Comparison of ENCODE assay signal across 2 cellular contexts in genomic region chr7:122886357-122887081, GRCh38.
TF ChIP-seq lines count a peak whose summit lies in the region.

Gene CADPS2 (minus strand): TSS chr7:122886460. CDS start chr7:122886337, 123 bp downstream.

TF ChIP-seq in SK-N-SH treated with all-trans-retinoic acid at 6 μM for 48 hours, 23 proteins besides CTCF, POLR2A, EP300 and RAD21:
- TF ChIP-seq ESRRG (CRISPR knock-in tag; IDR thresholded peaks at IDR 0.05), result no peak
- TF ChIP-seq ZNF8 (CRISPR knock-in tag; IDR thresholded peaks at IDR 0.05), result no peak
- no peak for TF ChIP-seq POU6F1 (CRISPR knock-in tag; IDR thresholded peaks at IDR 0.05; ENCODE audit: borderline replicate concordance, low read depth)
- TF ChIP-seq CSDC2 (CRISPR knock-in tag; IDR thresholded peaks at IDR 0.05), result no peak
- TF ChIP-seq ZNF70 (CRISPR knock-in tag; IDR thresholded peaks at IDR 0.05), result no peak
- no peak for TF ChIP-seq ZNF565 (CRISPR knock-in tag; conservative IDR thresholded peaks at IDR 0.05; ENCODE audit: low read depth)
- TF ChIP-seq RARB (CRISPR knock-in tag; IDR thresholded peaks at IDR 0.05), result no peak
- TF ChIP-seq CSRNP3 (CRISPR knock-in tag; IDR thresholded peaks at IDR 0.05), result no peak
- no peak for TF ChIP-seq PPARA (CRISPR knock-in tag; IDR thresholded peaks at IDR 0.05; ENCODE audit: borderline replicate concordance)
- TF ChIP-seq TCF4 (CRISPR knock-in tag; IDR thresholded peaks at IDR 0.05; ENCODE audit: borderline replicate concordance), result no peak
- no peak for TF ChIP-seq BACH2 (CRISPR knock-in tag; IDR thresholded peaks at IDR 0.05; ENCODE audit: borderline replicate concordance)
- TF ChIP-seq CREB5 (CRISPR knock-in tag; IDR thresholded peaks at IDR 0.05; ENCODE audit: low read depth), result no peak
- no peak for TF ChIP-seq GLIS3 (CRISPR knock-in tag; IDR thresholded peaks at IDR 0.05)
- no peak for TF ChIP-seq ARNTL (CRISPR knock-in tag; IDR thresholded peaks at IDR 0.05; ENCODE audit: borderline replicate concordance, low read depth)
- no peak for TF ChIP-seq PATZ1 (CRISPR knock-in tag; IDR thresholded peaks at IDR 0.05; ENCODE audit: borderline replicate concordance)

TF ChIP-seq in H1, 55 proteins besides CTCF, POLR2A, EP300 and RAD21 (continues in another document):
- TF ChIP-seq TEAD4 (IDR thresholded peaks at IDR 0.05; ENCODE audit: low read depth, low read length) (no peak), SP1 (IDR thresholded peaks at IDR 0.05; ENCODE audit: low read depth, low read length) (no peak), KDM1A (IDR thresholded peaks at IDR 0.05; ENCODE audit: borderline replicate concordance, low read length) (peak; percentile 31; the same call in 1 of the 2 replicates), NRF1 (IDR thresholded peaks at IDR 0.05; ENCODE audit: low read depth, low read length) (peak; percentile 52), TCF12 (IDR thresholded peaks at IDR 0.05; ENCODE audit: low read depth, low read length) (0 out of 2 replicates have a peak, but pooled peaks have one; percentile 11), CBX5 (IDR thresholded peaks at IDR 0.05; ENCODE audit: low read depth, low read length) (no peak), KDM4A (IDR thresholded peaks at IDR 0.05; ENCODE audit: low read depth, low read length, severe bottlenecking) (peak; percentile 93), ATF2 (IDR thresholded peaks at IDR 0.05; ENCODE audit: low read length) (no peak), BCL11A (IDR thresholded peaks at IDR 0.05; ENCODE audit: low read depth in 2 of 2, low read length in 2 of 2) (no peak), SIN3A (conservative IDR thresholded peaks at IDR 0.05 in 1 of 2, IDR thresholded peaks at IDR 0.05 in 1 of 2; ENCODE audit: low read depth in 1 of 2, low read length in 2 of 2) (0 out of 4 replicates have a peak, but pooled peaks of 1 of the 2 experiments have one; percentile 30), MAFK (IDR thresholded peaks at IDR 0.05; ENCODE audit: low read depth, low read length) (no peak), E2F6 (IDR thresholded peaks at IDR 0.05) (peak; percentile 83), TAF1 (IDR thresholded peaks at IDR 0.05; ENCODE audit: low read depth, low read length) (peak; percentile 10; the same call in 1 of the 2 replicates), EZH2 (IDR thresholded peaks at IDR 0.05; ENCODE audit: low read depth, low read length, severe bottlenecking) (peak; percentile 34), ASH2L (IDR thresholded peaks at IDR 0.05; ENCODE audit: low read length) (peak; percentile 76), YY1 (IDR thresholded peaks at IDR 0.05; ENCODE audit: low read depth, low read length) (0 out of 2 replicates have a peak, but pooled peaks have one; percentile 3), RBBP5 (IDR thresholded peaks at IDR 0.05; ENCODE audit: borderline replicate concordance, low read depth, low read length) (peak; percentile 85), SAP30 (IDR thresholded peaks at IDR 0.05; ENCODE audit: insufficient read depth, insufficient replicate concordance, low read length) (no peak), SP2 (IDR thresholded peaks at IDR 0.05; ENCODE audit: low read length) (no peak), HDAC6 (IDR thresholded peaks at IDR 0.05; ENCODE audit: low read depth, low read length) (no peak), SIRT6 (IDR thresholded peaks at IDR 0.05; ENCODE audit: low read length) (no peak), TAF7 (optimal IDR thresholded peaks at IDR 0.05; ENCODE audit: borderline replicate concordance, low read depth, low read length) (peak; percentile 39), POU5F1 (IDR thresholded peaks at IDR 0.05; ENCODE audit: low read depth, low read length) (no peak), TBP (IDR thresholded peaks at IDR 0.05; ENCODE audit: low read depth, low read length) (peak; percentile 18; the same call in 1 of the 2 replicates), CHD7 (IDR thresholded peaks at IDR 0.05; ENCODE audit: insufficient replicate concordance, low read length) (peak; percentile 30), SP4 (IDR thresholded peaks at IDR 0.05; ENCODE audit: low read length) (no peak), JUN (IDR thresholded peaks at IDR 0.05; ENCODE audit: low read depth, low read length) (no peak), SUZ12 (IDR thresholded peaks at IDR 0.05; ENCODE audit: low read length) (peak; percentile 26; the same call in 1 of the 2 replicates), CHD2 (IDR thresholded peaks at IDR 0.05; ENCODE audit: low read length) (no peak), CTBP2 (IDR thresholded peaks at IDR 0.05; ENCODE audit: borderline replicate concordance, insufficient read depth, insufficient read length, low read length) (no peak), MAX (IDR thresholded peaks at IDR 0.05) (peak; percentile 77), FOSL1 (IDR thresholded peaks at IDR 0.05; ENCODE audit: insufficient read depth, low read depth, low read length) (no peak), SIX5 (IDR thresholded peaks at IDR 0.05; ENCODE audit: low read depth, low read length) (no peak), PHF8 (conservative IDR thresholded peaks at IDR 0.05; ENCODE audit: low read depth, low read length) (peak; percentile 55), RFX5 (IDR thresholded peaks at IDR 0.05; ENCODE audit: borderline replicate concordance, low read depth, low read length) (no peak), NANOG (IDR thresholded peaks at IDR 0.05; ENCODE audit: insufficient read depth, low read depth, low read length, poor library complexity, severe bottlenecking) (no peak), CREB1 (IDR thresholded peaks at IDR 0.05) (peak; percentile 0; the same call in 1 of the 2 replicates), KDM5A (IDR thresholded peaks at IDR 0.05; ENCODE audit: low read length) (no peak), RXRA (IDR thresholded peaks at IDR 0.05; ENCODE audit: insufficient read depth, low read depth, low read length) (no peak), CEBPB (IDR thresholded peaks at IDR 0.05; ENCODE audit: low read depth, low read length) (no peak), GTF2F1 (IDR thresholded peaks at IDR 0.05; ENCODE audit: borderline replicate concordance, low read depth, low read length) (no peak), CHD1 (IDR thresholded peaks at IDR 0.05; ENCODE audit: low read depth, low read length) (no peak), CBX8 (IDR thresholded peaks at IDR 0.05; ENCODE audit: borderline replicate concordance, low read depth, low read length) (no peak), BRCA1 (IDR thresholded peaks at IDR 0.05; ENCODE audit: low read depth, low read length) (no peak), JUND (IDR thresholded peaks at IDR 0.05; ENCODE audit: low read length) (no peak), RNF2 (IDR thresholded peaks at IDR 0.05; ENCODE audit: borderline replicate concordance, low read depth, low read length, missing control alignments, poor library complexity, severe bottlenecking) (peak; percentile 36), SRF (IDR thresholded peaks at IDR 0.05; ENCODE audit: low read depth, low read length) (no peak), ATF3 (IDR thresholded peaks at IDR 0.05; ENCODE audit: insufficient read depth, low read depth, low read length) (no peak), EGR1 (IDR thresholded peaks at IDR 0.05; ENCODE audit: borderline replicate concordance, low read depth, low read length) (no peak), ZNF274 (IDR thresholded peaks at IDR 0.05; ENCODE audit: borderline replicate concordance, extremely low read depth, low read length) (no peak), USF2 (IDR thresholded peaks at IDR 0.05; ENCODE audit: low read length) (no peak), GABPA (IDR thresholded peaks at IDR 0.05; ENCODE audit: borderline replicate concordance, insufficient read depth, low read length) (no peak), HDAC2 (IDR thresholded peaks at IDR 0.05; ENCODE audit: borderline replicate concordance in 1 of 2, low read depth in 2 of 2, low read length in 2 of 2) (no peak)
